ENCODE assay signal across 19 cellular contexts in the genomic region with DNA sequence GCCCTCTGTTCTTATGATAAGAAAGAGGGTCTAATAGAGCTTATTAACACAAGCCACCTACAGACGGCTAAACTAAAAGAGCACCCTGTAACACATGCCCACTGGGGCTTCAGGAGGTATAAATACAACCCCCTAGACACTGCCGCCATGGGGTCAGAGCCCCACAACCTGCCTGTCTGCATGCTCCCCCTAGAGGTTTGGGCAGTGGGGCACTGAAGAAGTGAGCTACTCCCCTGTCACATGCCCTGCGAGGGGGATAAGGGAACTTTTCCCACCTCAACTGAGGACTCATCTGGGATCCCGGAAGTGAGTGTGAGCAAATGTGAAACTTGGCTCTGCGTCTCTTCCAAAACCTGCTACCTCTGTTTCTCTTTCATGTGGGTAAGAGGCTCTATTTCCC.
"Had no signal": no experiment of that assay in that cellular context is flagged by ENCODE, and none has a peak within 500 bp of the region (broad histone marks: within the 10 kb centered on the region; RNA-seq: fewer than 3 reads in every experiment).

No MANE protein-coding gene starts in this region.

- H3K36me3 Mint-ChIP-seq: activated naive CD4-positive, alpha-beta T cell treated with anti-CD3 and anti-CD28 coated beads, Interleukin-2, amount 10 ng/mL, durations not matched to agents 7 days and 5 days; naive thymus-derived CD8-positive, alpha-beta T cell; neural progenitor cell had no signal

- H3K9me3 ChIP-seq: thoracic aorta, upper lobe of left lung had no signal

- H3K4me1 Mint-ChIP-seq: activated B cell treated with CpG ODN at 0.5 μM for 24 hours; activated CD4-positive, alpha-beta memory T cell treated with anti-CD3 and anti-CD28 coated beads, Interleukin-2, amount 10 ng/mL, durations not matched to agents 7 days and 5 days; activated naive CD4-positive, alpha-beta T cell treated with anti-CD3 and anti-CD28 coated beads, Interleukin-2, amount 10 ng/mL, durations not matched to agents 7 days and 5 days; naive thymus-derived CD8-positive, alpha-beta T cell; neural progenitor cell had no signal

- H3K9me3 Mint-ChIP-seq: activated B cell treated with CpG ODN at 0.5 μM for 24 hours, neural progenitor cell had no signal

- H3K27ac Mint-ChIP-seq: activated B cell treated with CpG ODN at 0.5 μM for 24 hours; activated CD4-positive, alpha-beta memory T cell treated with anti-CD3 and anti-CD28 coated beads, Interleukin-2, amount 10 ng/mL, durations not matched to agents 7 days and 5 days; activated naive CD4-positive, alpha-beta T cell treated with anti-CD3 and anti-CD28 coated beads, Interleukin-2, amount 10 ng/mL, durations not matched to agents 7 days and 5 days; activated T-cell treated with anti-CD3 and anti-CD28 coated beads, Interleukin-2, amount 50 U/mL, for 72 hours; naive thymus-derived CD8-positive, alpha-beta T cell; neural progenitor cell had no signal

- H3K4me3 Mint-ChIP-seq: activated B cell treated with CpG ODN at 0.5 μM for 24 hours; activated CD4-positive, alpha-beta memory T cell treated with anti-CD3 and anti-CD28 coated beads, Interleukin-2, amount 10 ng/mL, durations not matched to agents 7 days and 5 days; activated naive CD4-positive, alpha-beta T cell treated with anti-CD3 and anti-CD28 coated beads, Interleukin-2, amount 10 ng/mL, durations not matched to agents 7 days and 5 days; activated T-cell treated with anti-CD3 and anti-CD28 coated beads, Interleukin-2, amount 50 U/mL, for 72 hours; naive thymus-derived CD8-positive, alpha-beta T cell; neural progenitor cell had no signal

- H3K9ac ChIP-seq: neural progenitor cell had no signal

- H3K27ac ChIP-seq: cardiac muscle cell, foreskin keratinocyte, neural progenitor cell, thoracic aorta, upper lobe of left lung had no signal

- DNase-seq: activated B cell treated with CpG ODN at 0.5 μM for 24 hours; activated CD4-positive, alpha-beta memory T cell treated with anti-CD3 and anti-CD28 coated beads, Interleukin-2, amount 10 ng/mL, durations not matched to agents 7 days and 5 days; activated CD4-positive, alpha-beta T cell treated with anti-CD3 and anti-CD28 coated beads for 48 hours; activated effector memory CD4-positive, alpha-beta T cell treated with Interleukin-2 at 50 U/mL for 16 hours; activated naive CD4-positive, alpha-beta T cell treated with anti-CD3 and anti-CD28 coated beads, Interleukin-2, amount 10 ng/mL, durations not matched to agents 7 days and 5 days; activated T-cell treated with anti-CD3 and anti-CD28 coated beads, Interleukin-2, amount 50 U/mL, for 72 hours; amygdala; erythroblast; foreskin keratinocyte; naive thymus-derived CD8-positive, alpha-beta T cell; retina; stimulated activated CD4-positive, alpha-beta T cell treated with anti-CD3 and anti-CD28 coated beads, Interleukin-2, amount 100 ng/mL, for 48 hours; stimulated activated naive CD4-positive, alpha-beta T cell treated with Interleukin-2 at 50 U/mL for 16 hours; T-helper 9 cell had no signal

- H3K27me3 Mint-ChIP-seq: activated B cell treated with CpG ODN at 0.5 μM for 24 hours; activated CD4-positive, alpha-beta memory T cell treated with anti-CD3 and anti-CD28 coated beads, Interleukin-2, amount 10 ng/mL, durations not matched to agents 7 days and 5 days; activated naive CD4-positive, alpha-beta T cell treated with anti-CD3 and anti-CD28 coated beads, Interleukin-2, amount 10 ng/mL, durations not matched to agents 7 days and 5 days; naive thymus-derived CD8-positive, alpha-beta T cell had no signal

- H3K4me1 ChIP-seq: foreskin keratinocyte, neural progenitor cell, upper lobe of left lung had no signal

- H3K4me3 ChIP-seq: cardiac muscle cell, lung, neural progenitor cell, thoracic aorta, upper lobe of left lung had no signal

- H3K36me3 ChIP-seq: cardiac muscle cell, neural progenitor cell, thoracic aorta, upper lobe of left lung had no signal

- H3K4me2 ChIP-seq: neural progenitor cell had no signal

- H3K27me3 ChIP-seq: cardiac muscle cell, foreskin keratinocyte, neural progenitor cell, upper lobe of left lung had no signal
